ENCODE assay signal across 22 cellular contexts in the genomic region with DNA sequence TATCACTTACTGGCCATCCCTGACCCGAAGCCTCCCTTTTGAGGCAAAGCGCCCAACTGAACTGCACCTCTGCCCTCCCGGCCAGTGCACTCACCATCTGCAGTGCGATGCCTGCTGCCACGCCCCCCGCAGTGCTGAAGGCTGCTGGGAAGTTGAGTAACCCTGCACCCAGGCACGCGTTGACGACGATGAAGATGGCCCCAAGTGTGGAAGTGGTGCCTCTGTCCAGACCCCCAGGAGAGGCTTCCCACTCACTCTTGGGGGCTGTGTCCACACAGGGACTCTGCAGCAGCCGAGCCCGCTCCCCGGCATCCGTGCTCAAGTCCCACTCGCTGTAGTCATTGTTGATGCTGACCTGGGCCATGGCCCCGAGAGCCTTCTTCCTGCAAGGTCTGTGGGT. TPM values are rescaled to one million over a fixed set of nuclear protein-coding genes. Genes with fewer than 3 reads are reported as not detected.
DNase-seq lines count a peak whose midpoint lies in the region; ATAC-seq, FAIRE-seq and TF ChIP-seq lines count a peak whose summit lies in the region.
"Had no signal": no experiment of that assay in that cellular context is flagged by ENCODE, and none has a peak within 500 bp of the region (broad histone marks: within the 10 kb centered on the region; RNA-seq: fewer than 3 reads in every experiment).

No MANE protein-coding gene starts in this region.

- no peak for FAIRE-seq in HepG2 (lab: Jason Lieb, UNC)
- FAIRE-seq: A549, GM12891, GM18507 had no signal

- peaks cover 10% of the 10 kb centered on the region for H3K4me1 Mint-ChIP-seq in endodermal cell

- BruUV-seq in HepG2 (replicated peaks; lab: Mats Ljungman, UMichigan), result no TSS peak

- no peaks in the 10 kb centered on the region for H3K4me1 ChIP-seq in endodermal cell (ENCODE audit: control insufficient read depth, insufficient read depth, low read length)
- peaks cover 13% of the 10 kb centered on the region for H3K4me1 ChIP-seq in HepG2 (ENCODE audit: insufficient read depth, low read length)

- TF ChIP-seq RAD21 in HepG2 (CRISPR knock-in tag; IDR thresholded peaks at IDR 0.05), result no peak

- CTCF ChIA-PET in HepG2 (lab: Yijun Ruan, JAX; ENCODE audit: low intra/inter-chr PET ratio, low total read pairs), result no interaction called here

- in situ Hi-C loops in HepG2 (cut with HindIII; ENCODE audit: extremely low pct_ligation_motif_present, low pct_unique_long_range_greater_than_20kb), result loop anchor here (5.0 kb wide), 2 partner anchors 53 to 78 kb away; a partner anchor contains a TSS

- no peak overlapping the region for H3K4me2 ChIP-seq in HepG2 (ENCODE audit: low read depth, low read length)
- H3K4me2 ChIP-seq: A549 had no signal

- H3K4me3 Mint-ChIP-seq in endodermal cell, result no peak overlapping the region
- H3K4me3 Mint-ChIP-seq: CD4-positive, alpha-beta memory T cell; H9 had no signal

- H3K9me3 ChIP-seq in endodermal cell (ENCODE audit: control insufficient read depth, low read length) (no peaks in the 10 kb centered on the region), HepG2 (ENCODE audit: low read length) (no peaks in the 10 kb centered on the region)
- H3K9me3 ChIP-seq: A549 had no signal

- ATAC-seq in HepG2, result no peak
- no peak for ATAC-seq in HG03196 (IDR thresholded peaks at IDR 0.05; ENCODE audit: unreplicated experiment)
- ATAC-seq: A549, HCT116 had no signal

- peaks cover 8% of the 10 kb centered on the region for H3K36me3 ChIP-seq in H7 (replicated peaks; ENCODE audit: control insufficient read depth, insufficient read depth, low read length)
- H3K36me3 ChIP-seq in endodermal cell (ENCODE audit: control insufficient read depth, insufficient read depth, low read length), result peaks cover 40% of the 10 kb centered on the region
- H3K36me3 ChIP-seq in HepG2 (replicated peaks in 1 of 2; ENCODE audit: control insufficient read depth in 1 of 2, insufficient read depth in 2 of 2, low read length in 2 of 2), result peaks cover 9 to 33% of the 10 kb centered on the region in 2 experiments

- intact Hi-C loops in HepG2 (cut with micrococcal nuclease; ENCODE audit: unreplicated experiment), result no loop called here
- intact Hi-C loops in posterior vena cava (cut with DNase I), result no loop called here

- H3K27me3 ChIP-seq in H7 (ENCODE audit: control insufficient read depth, insufficient read depth, low read length) (no peaks in the 10 kb centered on the region), endodermal cell (ENCODE audit: control insufficient read depth, insufficient read depth, low read length, poor library complexity, severe bottlenecking) (no peaks in the 10 kb centered on the region), HepG2 (ENCODE audit: control insufficient read depth in 1 of 2, insufficient read depth in 2 of 2, low read length in 2 of 2) (no peaks in the 10 kb centered on the region; a peak in 1 of 5 replicates)

- 96% methylated on average over 9 to 16 of the region's 16 CpGs for WGBS in endodermal cell (ENCODE audit: insufficient coverage in 1 of 2, insufficient read length in 1 of 2), 2 experiments
- 97% methylated on average over 14 of the region's 16 CpGs for WGBS in HepG2 (ENCODE audit: low lambda C conversion rate)

- no peaks in the 10 kb centered on the region for H4K20me1 ChIP-seq in HepG2 (ENCODE audit: insufficient read depth, low read length)

- no peak overlapping the region for H3K9ac ChIP-seq in endodermal cell (ENCODE audit: extremely low read depth, low read length, poor library complexity, severe bottlenecking)
- H3K9ac ChIP-seq in HepG2 (ENCODE audit: insufficient read depth, low read depth, low read length), result no peak overlapping the region

- H3K27ac ChIP-seq in endodermal cell (ENCODE audit: low read depth, low read length), result no peak overlapping the region
- H3K27ac ChIP-seq in HepG2 (ENCODE audit: extremely low read length, insufficient read depth, low read length), result no peak overlapping the region
- H3K27ac ChIP-seq: A549 had no signal

- peaks cover 5% of the 10 kb centered on the region for H3K79me2 ChIP-seq in HepG2 (ENCODE audit: insufficient read depth, low read length)

- H2AFZ ChIP-seq in HepG2 (ENCODE audit: low read length), result no peak overlapping the region

- TF ChIP-seq POLR2A in HepG2 (IDR thresholded peaks at IDR 0.05; ENCODE audit: insufficient read depth in 1 of 2, low read depth in 2 of 2, low read length in 2 of 2), result no peak

- DNase-seq in H7 (peak; percentile 15), endodermal cell (no peak), HepG2 (ENCODE audit: low spot score) (no peak), posterior vena cava (ENCODE audit: low spot score) (peak; percentile 62), globus pallidus (ENCODE audit: low spot score) (no peak), ecto neural progenitor cell (ENCODE audit: low spot score) (no peak)
- DNase-seq: 8988T; ACHN; C1 segment of cervical spinal cord; Calu3; CD4-positive, alpha-beta memory T cell; COR-L47; DMS53; DMS79 treated with DMSO at 0.1 percent for 48 hours; GF-D8; GOT3; H9 had no signal

- TF ChIP-seq CTCF in endodermal cell (conservative IDR thresholded peaks at IDR 0.05) (no peak), HepG2 (CRISPR knock-in tag; IDR thresholded peaks at IDR 0.05) (no peak)

- H3K27me3 Mint-ChIP-seq in endodermal cell (ENCODE audit: insufficient read depth), result no peaks in the 10 kb centered on the region
- H3K27me3 Mint-ChIP-seq: CD4-positive, alpha-beta memory T cell had no signal

- H3K4me3 ChIP-seq in H7 (ENCODE audit: insufficient read depth, low read depth, low read length) (no peak overlapping the region), endodermal cell (ENCODE audit: low read length) (no peak overlapping the region), HepG2 (replicated peaks in 1 of 3; ENCODE audit: insufficient read depth in 1 of 3, low read depth in 2 of 3, low read length in 3 of 3) (no peak overlapping the region)
- H3K4me3 ChIP-seq: A549 had no signal

- POLR2A ChIA-PET in HepG2 (lab: Yijun Ruan, JAX), result no interaction called here

- TF ChIP-seq EP300 in HepG2 (IDR thresholded peaks at IDR 0.05; ENCODE audit: low read depth in 2 of 2, low read length in 2 of 2) (no peak), HepG2 (CRISPR knock-in tag; IDR thresholded peaks at IDR 0.05; ENCODE audit: borderline replicate concordance) (no peak)

- peak overlapping the region; percentile 15 for H3K27ac Mint-ChIP-seq in endodermal cell
- H3K27ac Mint-ChIP-seq: CD4-positive, alpha-beta memory T cell; H9 had no signal

- H3K36me3 Mint-ChIP-seq in endodermal cell (ENCODE audit: low read depth), result peaks cover 44% of the 10 kb centered on the region

- no peaks in the 10 kb centered on the region for H3K9me3 Mint-ChIP-seq in endodermal cell
- H3K9me3 Mint-ChIP-seq: H9 had no signal

RNA-seq across cellular contexts. Expression of a gene that starts 4.8 kb away (rescaled TPM):
- total RNA-seq in H7 (2014; rRNA removed; shearing (Covaris generic)), result 14.6 and 16.1 TPM in 2 replicates
- total RNA-seq in endodermal cell (10 to 100 TPM; 42.5 to 53.8 TPM), HepG2 (2016; rRNA removed; fragmentation: Illumina TruSeq; extraction: Trizol) (6.2 and 14.1 TPM in 2 replicates), posterior vena cava (10 to 100 TPM; 13.2 to 16.2 TPM)
- polyA plus RNA-seq in endodermal cell (2013, experiment 1 of 2), result 16.8 TPM
- 15.7 TPM for polyA plus RNA-seq in endodermal cell (2013, experiment 2 of 2)
- total RNA-seq in HepG2 (2016; cell fraction: cytosol; rRNA removed; fragmentation: Illumina TruSeq; extraction: Trizol; ENCODE audit: low read depth), result 4.6 and 5.0 TPM in 2 replicates
- total RNA-seq in HepG2 (2016; cell fraction: insoluble cytoplasmic fraction; rRNA removed; fragmentation: Illumina TruSeq; extraction: Trizol), result 5.2 and 14.1 TPM in 2 replicates
- 5.8 and 6.5 TPM in 2 replicates for total RNA-seq in HepG2 (2016; cell fraction: membrane; rRNA removed; fragmentation: Illumina TruSeq; extraction: Trizol)
- 27.7 and 28.1 TPM in 2 replicates for total RNA-seq in HepG2 (2016; cell fraction: nucleus; rRNA removed; fragmentation: Illumina TruSeq; extraction: Trizol)
- 13.2 and 17.0 TPM in 2 replicates for polyA plus RNA-seq in HepG2 (2011; rRNA removed)
- 9.7 and 10.5 TPM in 2 replicates for polyA plus RNA-seq in HepG2 (2011; cell fraction: cytosol; rRNA removed)
- polyA plus RNA-seq in HepG2 (2011; cell fraction: nucleus; rRNA removed), result 26.4 and 29.4 TPM in 2 replicates
- polyA plus RNA-seq in HepG2 (2012), result 7.1 and 10.6 TPM in 2 replicates
- 1.0 and 1.3 TPM in 2 replicates for polyA plus RNA-seq in HepG2 (2016; cell fraction: cytosol; fragmentation: Illumina TruSeq; extraction: Trizol; ENCODE audit: low read depth)
- 5.1 and 5.6 TPM in 2 replicates for polyA plus RNA-seq in HepG2 (2016; cell fraction: insoluble cytoplasmic fraction; fragmentation: Illumina TruSeq; extraction: Trizol; ENCODE audit: low read depth)
- polyA plus RNA-seq in HepG2 (2016; cell fraction: membrane; fragmentation: Illumina TruSeq; extraction: Trizol; ENCODE audit: low read depth), result 2.3 and 3.2 TPM in 2 replicates
- polyA plus RNA-seq in HepG2 (2016; cell fraction: nucleus; fragmentation: Illumina TruSeq; extraction: Trizol; ENCODE audit: insufficient read depth, low read depth), result 32.4 and 36.5 TPM in 2 replicates
- polyA minus RNA-seq in HepG2 (2011; rRNA and poly(A)+ RNA removed; ENCODE audit: low replicate concordance), result 42.7 and 51.0 TPM in 2 replicates
- 8.7 and 12.4 TPM in 2 replicates for polyA minus RNA-seq in HepG2 (2011; cell fraction: cytosol; rRNA and poly(A)+ RNA removed)
- polyA minus RNA-seq in HepG2 (2011; cell fraction: nucleus; rRNA and poly(A)+ RNA removed), result 30.5 and 35.6 TPM in 2 replicates

RNA-seq across cellular contexts. Expression of a gene that starts 50.1 kb away (rescaled TPM):
- 198 and 256 TPM in 2 replicates for total RNA-seq in H7 (2014; rRNA removed; shearing (Covaris generic))
- total RNA-seq in endodermal cell, result 100 to 1,000 TPM; 253 to 263 TPM
- polyA plus RNA-seq in endodermal cell (2013, experiment 1 of 2), result 207 TPM
- 191 TPM for polyA plus RNA-seq in endodermal cell (2013, experiment 2 of 2)
- total RNA-seq in HepG2 (2016; rRNA removed; fragmentation: Illumina TruSeq; extraction: Trizol), result 188 and 399 TPM in 2 replicates
- 51.8 and 55.4 TPM in 2 replicates for total RNA-seq in HepG2 (2016; cell fraction: cytosol; rRNA removed; fragmentation: Illumina TruSeq; extraction: Trizol; ENCODE audit: low read depth)
- 188 and 419 TPM in 2 replicates for total RNA-seq in HepG2 (2016; cell fraction: insoluble cytoplasmic fraction; rRNA removed; fragmentation: Illumina TruSeq; extraction: Trizol)
- 139 and 146 TPM in 2 replicates for total RNA-seq in HepG2 (2016; cell fraction: membrane; rRNA removed; fragmentation: Illumina TruSeq; extraction: Trizol)
- total RNA-seq in HepG2 (2016; cell fraction: nucleus; rRNA removed; fragmentation: Illumina TruSeq; extraction: Trizol), result 205 and 251 TPM in 2 replicates
- 232 and 248 TPM in 2 replicates for polyA plus RNA-seq in HepG2 (2011; rRNA removed)
- polyA plus RNA-seq in HepG2 (2011; cell fraction: cytosol; rRNA removed), result 187 and 226 TPM in 2 replicates
- polyA plus RNA-seq in HepG2 (2011; cell fraction: nucleus; rRNA removed), result 193 and 225 TPM in 2 replicates
- 169 and 183 TPM in 2 replicates for polyA plus RNA-seq in HepG2 (2012)
- 35.0 and 38.2 TPM in 2 replicates for polyA plus RNA-seq in HepG2 (2016; cell fraction: cytosol; fragmentation: Illumina TruSeq; extraction: Trizol; ENCODE audit: low read depth)
- polyA plus RNA-seq in HepG2 (2016; cell fraction: insoluble cytoplasmic fraction; fragmentation: Illumina TruSeq; extraction: Trizol; ENCODE audit: low read depth), result 373 and 400 TPM in 2 replicates
- 61.4 and 81.8 TPM in 2 replicates for polyA plus RNA-seq in HepG2 (2016; cell fraction: membrane; fragmentation: Illumina TruSeq; extraction: Trizol; ENCODE audit: low read depth)
- polyA plus RNA-seq in HepG2 (2016; cell fraction: nucleus; fragmentation: Illumina TruSeq; extraction: Trizol; ENCODE audit: insufficient read depth, low read depth), result 268 and 286 TPM in 2 replicates
- 953 and 1,029 TPM in 2 replicates for polyA minus RNA-seq in HepG2 (2011; rRNA and poly(A)+ RNA removed; ENCODE audit: low replicate concordance)
- 281 and 285 TPM in 2 replicates for polyA minus RNA-seq in HepG2 (2011; cell fraction: cytosol; rRNA and poly(A)+ RNA removed)
- polyA minus RNA-seq in HepG2 (2011; cell fraction: nucleus; rRNA and poly(A)+ RNA removed), result 378 and 429 TPM in 2 replicates
- 100 to 1,000 TPM; 102 to 116 TPM for total RNA-seq in posterior vena cava

RNA-seq across cellular contexts. Expression of a gene that starts 54.4 kb away (rescaled TPM):
- 138 and 144 TPM in 2 replicates for total RNA-seq in H7 (2014; rRNA removed; shearing (Covaris generic))
- total RNA-seq in endodermal cell (100 to 1,000 TPM; 106 to 128 TPM), HepG2 (2016; rRNA removed; fragmentation: Illumina TruSeq; extraction: Trizol) (121 and 160 TPM in 2 replicates), posterior vena cava (10 to 100 TPM; 37.6 to 55.5 TPM)
- 125 TPM for polyA plus RNA-seq in endodermal cell (2013, experiment 1 of 2)
- 111 TPM for polyA plus RNA-seq in endodermal cell (2013, experiment 2 of 2)
- 26.4 and 30.5 TPM in 2 replicates for total RNA-seq in HepG2 (2016; cell fraction: cytosol; rRNA removed; fragmentation: Illumina TruSeq; extraction: Trizol; ENCODE audit: low read depth)
- 124 and 142 TPM in 2 replicates for total RNA-seq in HepG2 (2016; cell fraction: insoluble cytoplasmic fraction; rRNA removed; fragmentation: Illumina TruSeq; extraction: Trizol)
- 67.7 and 68.3 TPM in 2 replicates for total RNA-seq in HepG2 (2016; cell fraction: membrane; rRNA removed; fragmentation: Illumina TruSeq; extraction: Trizol)
- total RNA-seq in HepG2 (2016; cell fraction: nucleus; rRNA removed; fragmentation: Illumina TruSeq; extraction: Trizol), result 69.5 and 80.4 TPM in 2 replicates
- 28.9 and 32.6 TPM in 2 replicates for polyA plus RNA-seq in HepG2 (2011; rRNA removed)
- polyA plus RNA-seq in HepG2 (2011; cell fraction: cytosol; rRNA removed), result 31.0 and 41.3 TPM in 2 replicates
- 33.5 and 44.0 TPM in 2 replicates for polyA plus RNA-seq in HepG2 (2011; cell fraction: nucleus; rRNA removed)
- 91.3 and 110 TPM in 2 replicates for polyA plus RNA-seq in HepG2 (2012)
- 27.9 and 30.5 TPM in 2 replicates for polyA plus RNA-seq in HepG2 (2016; cell fraction: cytosol; fragmentation: Illumina TruSeq; extraction: Trizol; ENCODE audit: low read depth)
- 167 and 192 TPM in 2 replicates for polyA plus RNA-seq in HepG2 (2016; cell fraction: insoluble cytoplasmic fraction; fragmentation: Illumina TruSeq; extraction: Trizol; ENCODE audit: low read depth)
- polyA plus RNA-seq in HepG2 (2016; cell fraction: membrane; fragmentation: Illumina TruSeq; extraction: Trizol; ENCODE audit: low read depth), result 54.8 and 61.1 TPM in 2 replicates
- 103 and 108 TPM in 2 replicates for polyA plus RNA-seq in HepG2 (2016; cell fraction: nucleus; fragmentation: Illumina TruSeq; extraction: Trizol; ENCODE audit: insufficient read depth, low read depth)
- polyA minus RNA-seq in HepG2 (2011; rRNA and poly(A)+ RNA removed; ENCODE audit: low replicate concordance), result 39.6 and 63.7 TPM in 2 replicates
- polyA minus RNA-seq in HepG2 (2011; cell fraction: cytosol; rRNA and poly(A)+ RNA removed), result 84.3 and 87.1 TPM in 2 replicates
- polyA minus RNA-seq in HepG2 (2011; cell fraction: nucleus; rRNA and poly(A)+ RNA removed), result 30.4 and 44.4 TPM in 2 replicates

Comparison
In these comparisons a context has a peak if more than half of its experiments do, and no peak if none do; other contexts are left out.
1. DNase-seq: peak in H7 (single experiment) and posterior vena cava (single experiment); none in endodermal cell (single experiment), HepG2 (single experiment), globus pallidus (single experiment) and ecto neural progenitor cell (single experiment).